Comparison of ENCODE assay signal across 8 cellular contexts in genomic region chr1:47537268-47537667, GRCh38.
"Had no signal": no experiment of that assay in that cellular context is flagged by ENCODE, and none has a peak within 500 bp of the region (broad histone marks: within the 10 kb centered on the region; RNA-seq: fewer than 3 reads in every experiment).

No MANE protein-coding gene starts in this region.

- H3K4me1 ChIP-seq: HAP-1 had no signal

- H3K9me3 ChIP-seq: HAP-1 had no signal

- H3K27ac ChIP-seq: HL-60, KMS-11 had no signal

- H3K4me3 ChIP-seq: GM23338, HAP-1 had no signal

- DNase-seq: Karpas-422, KBM-7 had no signal

- ATAC-seq: GM23338, HCT116, HepG2 had no signal

- H2AFZ ChIP-seq: GM23338 had no signal

- H3K9ac ChIP-seq: KMS-11 had no signal

- FAIRE-seq: HepG2 had no signal

- H3K36me3 ChIP-seq: HAP-1 had no signal

- H3K4me2 ChIP-seq: GM23338, KMS-11 had no signal
